Comparison of ENCODE assay signal across 9 cellular contexts in genomic region chr1:85068846-85069245, GRCh38. TPM values are rescaled to one million over a fixed set of nuclear protein-coding genes. Genes with fewer than 3 reads are reported as not detected.
"Had no signal": no experiment of that assay in that cellular context is flagged by ENCODE, and none has a peak within 500 bp of the region (broad histone marks: within the 10 kb centered on the region; RNA-seq: fewer than 3 reads in every experiment).

No MANE protein-coding gene starts in this region.

- ATAC-seq: GM12878 had no signal

- FAIRE-seq: G401.6, GM12878, GM12891, GM12892, GM18507, GM19239 had no signal

- DNase-seq: GDM1, GF-D8 had no signal

- H3K4me3 ChIP-seq: GM12878 had no signal

RNA-seq across cellular contexts. Expression of gene MCOLN3, which starts 20.5 kb away (rescaled TPM):
- total RNA-seq: G401 had no signal
